ENCODE assay signal across 8 cellular contexts in genomic region chr6:70108230-70108629, GRCh38.
DNase-seq lines count a peak whose midpoint lies in the region; ATAC-seq and TF ChIP-seq lines count a peak whose summit lies in the region.

No MANE protein-coding gene starts in this region.

- intact Hi-C loops in left lung (cut with DNase I): loop anchor here in 1 of 2 donors (10.0 kb wide), 1 partner anchor 273 kb away; no protein-coding TSS in a partner anchor

- in situ Hi-C loops in brain microvascular endothelial cell (cut with HindIII; ENCODE audit: low pct_ligation_motif_present, low sequenced_read_pairs): no loop called here

- ATAC-seq in GM19468 (IDR thresholded peaks at IDR 0.05; ENCODE audit: extremely low read depth, unreplicated experiment) (peak; percentile 29), left lung (peak; percentile 58), HG02763 (IDR thresholded peaks at IDR 0.05; ENCODE audit: unreplicated experiment) (no peak)

- H3K27ac ChIP-seq in brain microvascular endothelial cell (no peak overlapping the region), left lung (no peak overlapping the region)

- DNase-seq in DMS53 (lab: John Stamatoyannopoulos, UW) (peak; percentile 76), NCI-H187 treated with DMSO at 0.1 percent for 48 hours (lab: John Stamatoyannopoulos, UW) (peak; percentile 11), brain microvascular endothelial cell (peak; percentile 18), left lung (no peak), NCI-H510A treated with DMSO at 0.1 percent for 48 hours (lab: John Stamatoyannopoulos, UW) (no peak)
- DNase-seq in stimulated activated CD4-positive, alpha-beta T cell treated with anti-CD3 and anti-CD28 coated beads, Interleukin-15, amount 100 ng/mL, for 24 hours: no peak

- H3K36me3 ChIP-seq in brain microvascular endothelial cell (replicated peaks): no peaks in the 10 kb centered on the region
- no peaks in the 10 kb centered on the region for H3K36me3 ChIP-seq in left lung

- TF ChIP-seq CTCF in brain microvascular endothelial cell (IDR thresholded peaks at IDR 0.05; ENCODE audit: low read depth, low read length, missing control alignments) (peak; percentile 50), left lung (IDR thresholded peaks at IDR 0.05) (peak; percentile 29 to 72)

- no peaks in the 10 kb centered on the region for H3K9me3 ChIP-seq in left lung

- no peaks in the 10 kb centered on the region for H3K27me3 ChIP-seq in brain microvascular endothelial cell (replicated peaks)
- H3K27me3 ChIP-seq in left lung: no peaks in the 10 kb centered on the region

- no peaks in the 10 kb centered on the region for H3K4me1 ChIP-seq in left lung

- H3K4me3 ChIP-seq in brain microvascular endothelial cell (ENCODE audit: low read depth, low read length) (no peak overlapping the region), left lung (no peak overlapping the region)

Comparison
In these comparisons a context has a peak if more than half of its experiments do, and no peak if none do; other contexts are left out.
1. DNase-seq: peak in DMS53 (single experiment), NCI-H187 treated with DMSO at 0.1 percent for 48 hours (single experiment) and brain microvascular endothelial cell (single experiment); none in left lung (0 of 2), NCI-H510A treated with DMSO at 0.1 percent for 48 hours (single experiment) and stimulated activated CD4-positive, alpha-beta T cell treated with anti-CD3 and anti-CD28 coated beads, Interleukin-15, amount 100 ng/mL, for 24 hours (single experiment).